ENCODE assay signal across 15 cellular contexts in the genomic region with DNA sequence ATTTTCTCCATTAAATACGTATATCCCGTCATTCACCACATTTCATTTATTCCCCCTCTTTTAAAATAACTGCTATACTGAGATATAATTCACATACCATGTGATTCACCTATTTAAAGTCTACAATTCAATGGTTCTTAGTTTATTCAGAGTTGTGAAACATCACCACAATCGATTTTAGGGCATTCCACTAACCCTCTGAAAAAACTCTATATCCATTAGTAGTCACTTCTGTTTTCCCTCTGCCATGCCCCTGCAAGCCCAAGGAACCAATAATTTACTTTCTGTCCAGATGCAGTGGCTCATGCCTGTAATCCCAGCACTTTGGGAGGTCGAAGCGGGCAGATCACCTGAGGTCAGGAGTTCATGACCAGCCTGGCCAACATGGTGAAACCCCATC.
DNase-seq lines count a peak whose midpoint lies in the region; ATAC-seq and TF ChIP-seq lines count a peak whose summit lies in the region.
"Had no signal": no experiment of that assay in that cellular context is flagged by ENCODE, and none has a peak within 500 bp of the region (broad histone marks: within the 10 kb centered on the region; RNA-seq: fewer than 3 reads in every experiment).

No MANE protein-coding gene starts in this region.

- peak; percentile 30 for DNase-seq in Calu3
- peak; percentile 67 for DNase-seq in MV-4-11 (lab: John Stamatoyannopoulos, UW)
- no peak for DNase-seq in T-helper 17 cell
- DNase-seq in erythroblast (lab: John Stamatoyannopoulos, UW): no peak
- DNase-seq in right atrium auricular region (ENCODE audit: low spot score): no peak
- DNase-seq in left lung: no peak
- DNase-seq: CD8-positive, alpha-beta T cell; DMS153; DMS79; GDM1; HCEC 1CT had no signal

- no peaks in the 10 kb centered on the region for H3K9me3 Mint-ChIP-seq in Calu3 (ENCODE audit: low read depth, unreplicated experiment)
- H3K9me3 Mint-ChIP-seq: CD8-positive, alpha-beta T cell; GM23338 had no signal

- no peak for TF ChIP-seq POLR2A in erythroblast (IDR thresholded peaks at IDR 0.05; ENCODE audit: low read length)

- BruUV-seq in Calu3 (replicated peaks; lab: Mats Ljungman, UMichigan): no TSS peak

- no peak overlapping the region for H3K9ac ChIP-seq in liver (ENCODE audit: low read depth in 1 of 2, low read length in 2 of 2)
- H3K9ac ChIP-seq: BLaER1 treated with 17β-estradiol and CSF1 and Interleukin-3, amounts not matched to agents 10 nM and 100 nM had no signal

- peaks cover 38% of the 10 kb centered on the region for H3K4me1 Mint-ChIP-seq in Calu3 (ENCODE audit: low read depth, unreplicated experiment)
- peaks cover 3% of the 10 kb centered on the region for H3K4me1 Mint-ChIP-seq in T-helper 17 cell
- H3K4me1 Mint-ChIP-seq: B cell had no signal

- H3K27me3 ChIP-seq in liver (ENCODE audit: control insufficient read depth in 4 of 4, insufficient read depth in 4 of 4, low read length in 3 of 4) (no peaks in the 10 kb centered on the region), right atrium auricular region (no peaks in the 10 kb centered on the region), left lung (no peaks in the 10 kb centered on the region)
- H3K27me3 ChIP-seq: BLaER1 treated with 17β-estradiol and CSF1 and Interleukin-3, amounts not matched to agents 10 nM and 100 nM had no signal

- no peak for TF ChIP-seq CTCF in Calu3 (IDR thresholded peaks at IDR 0.05; ENCODE audit: unreplicated experiment)
- no peak for TF ChIP-seq CTCF in liver (IDR thresholded peaks at IDR 0.05; ENCODE audit: low read depth, low read length, missing input control)
- no peak for TF ChIP-seq CTCF in right atrium auricular region (IDR thresholded peaks at IDR 0.05)
- no peak for TF ChIP-seq CTCF in left lung (IDR thresholded peaks at IDR 0.05)

- H3K27ac Mint-ChIP-seq in Calu3 (ENCODE audit: unreplicated experiment) (peak overlapping the region; percentile 91), T-helper 17 cell (peak overlapping the region; percentile 19)
- H3K27ac Mint-ChIP-seq: B cell; CD8-positive, alpha-beta T cell; GM23338 had no signal

- no peak overlapping the region for H3K4me3 ChIP-seq in liver (ENCODE audit: low read depth in 1 of 3, low read length in 3 of 3)
- no peak overlapping the region for H3K4me3 ChIP-seq in right atrium auricular region
- no peak overlapping the region for H3K4me3 ChIP-seq in left lung
- H3K4me3 ChIP-seq: BLaER1 treated with 17β-estradiol and CSF1 and Interleukin-3, amounts not matched to agents 10 nM and 100 nM; GM23338 had no signal

- CTCF ChIA-PET in Calu3 (lab: Charles Lee): no interaction called here

- H3K36me3 ChIP-seq in liver (ENCODE audit: control insufficient read depth in 4 of 4, insufficient read depth in 3 of 4, low read depth in 1 of 4, low read length in 3 of 4) (no peaks in the 10 kb centered on the region), right atrium auricular region (no peaks in the 10 kb centered on the region), left lung (no peaks in the 10 kb centered on the region)

- WGBS in liver: 59% methylated on average over 5 of the region's 5 CpGs

- peak; percentile 29 to 36 for TF ChIP-seq RAD21 in liver (IDR thresholded peaks at IDR 0.05)

- H3K4me1 ChIP-seq in liver (ENCODE audit: control insufficient read depth in 4 of 4, insufficient read depth in 4 of 4, low read length in 3 of 4) (peaks cover 10 to 21% (median 13%) of the 10 kb centered on the region in 4 donors), right atrium auricular region (peaks cover 0 to 9% of the 10 kb centered on the region in 2 donors), left lung (peaks cover 7 to 14% of the 10 kb centered on the region in 2 donors)

- no peak overlapping the region for H3K27ac ChIP-seq in liver (ENCODE audit: low read depth in 1 of 2, low read length in 2 of 2)
- no peak overlapping the region for H3K27ac ChIP-seq in right atrium auricular region
- H3K27ac ChIP-seq in left lung: no peak overlapping the region
- H3K27ac ChIP-seq: BLaER1 treated with 17β-estradiol and CSF1 and Interleukin-3, amounts not matched to agents 10 nM and 100 nM had no signal

- H3K4me3 Mint-ChIP-seq in Calu3 (ENCODE audit: low read depth, unreplicated experiment) (peak overlapping the region; percentile 44), T-helper 17 cell (no peak overlapping the region)
- H3K4me3 Mint-ChIP-seq: B cell; CD8-positive, alpha-beta T cell; GM23338 had no signal

- H3K27me3 Mint-ChIP-seq in Calu3 (ENCODE audit: unreplicated experiment) (no peaks in the 10 kb centered on the region), T-helper 17 cell (no peaks in the 10 kb centered on the region)
- H3K27me3 Mint-ChIP-seq: B cell had no signal

- ATAC-seq in T-helper 17 cell (no peak), left lung (no peak)
- ATAC-seq: CD8-positive, alpha-beta T cell; GM23338 had no signal

- intact Hi-C loops in Calu3 (cut with micrococcal nuclease; ENCODE audit: unreplicated experiment) (loop anchor here (2.0 to 5.0 kb wide), 2 partner anchors 16 to 98 kb away; a partner anchor contains a TSS), left lung (cut with DNase I) (no loop called here)

- no peaks in the 10 kb centered on the region for H3K9me3 ChIP-seq in T-helper 17 cell (ENCODE audit: control insufficient read depth, low read length, poor library complexity, severe bottlenecking)
- H3K9me3 ChIP-seq in liver (ENCODE audit: control insufficient read depth in 4 of 4, low read length in 3 of 4): no peaks in the 10 kb centered on the region
- no peaks in the 10 kb centered on the region for H3K9me3 ChIP-seq in right atrium auricular region
- no peaks in the 10 kb centered on the region for H3K9me3 ChIP-seq in left lung
- H3K9me3 ChIP-seq: BLaER1 treated with 17β-estradiol and CSF1 and Interleukin-3, amounts not matched to agents 10 nM and 100 nM had no signal

- H3K36me3 Mint-ChIP-seq in Calu3 (ENCODE audit: insufficient read depth, unreplicated experiment): peaks cover 13% of the 10 kb centered on the region
- no peaks in the 10 kb centered on the region for H3K36me3 Mint-ChIP-seq in T-helper 17 cell (ENCODE audit: low read depth)

TF ChIP-seq in liver, 16 proteins besides CTCF, POLR2A, EP300 and RAD21 (continues in another document):
- TF ChIP-seq TAF1 (conservative IDR thresholded peaks at IDR 0.05) (no peak), EGR1 (IDR thresholded peaks at IDR 0.05; ENCODE audit: low read depth in 2 of 2) (peak in 1 of 2 donors; percentile 22), RXRA (IDR thresholded peaks at IDR 0.05) (peak; percentile 68), JUND (IDR thresholded peaks at IDR 0.05) (peak in 1 of 2 donors; percentile 54), HNF4A (conservative IDR thresholded peaks at IDR 0.05) (peak in 1 of 2 donors; percentile 55), FOXA1 (IDR thresholded peaks at IDR 0.05) (peak; percentile 19), GABPA (IDR thresholded peaks at IDR 0.05 in 1 of 2, conservative IDR thresholded peaks at IDR 0.05 in 1 of 2) (no peak), YY1 (IDR thresholded peaks at IDR 0.05) (peak; percentile 60), HNF4G (IDR thresholded peaks at IDR 0.05) (no peak), NR2F2 (IDR thresholded peaks at IDR 0.05) (no peak), FOXA2 (IDR thresholded peaks at IDR 0.05) (peak; percentile 22), SP1 (IDR thresholded peaks at IDR 0.05) (peak; percentile 8)
- TF ChIP-seq, protein P1, sequence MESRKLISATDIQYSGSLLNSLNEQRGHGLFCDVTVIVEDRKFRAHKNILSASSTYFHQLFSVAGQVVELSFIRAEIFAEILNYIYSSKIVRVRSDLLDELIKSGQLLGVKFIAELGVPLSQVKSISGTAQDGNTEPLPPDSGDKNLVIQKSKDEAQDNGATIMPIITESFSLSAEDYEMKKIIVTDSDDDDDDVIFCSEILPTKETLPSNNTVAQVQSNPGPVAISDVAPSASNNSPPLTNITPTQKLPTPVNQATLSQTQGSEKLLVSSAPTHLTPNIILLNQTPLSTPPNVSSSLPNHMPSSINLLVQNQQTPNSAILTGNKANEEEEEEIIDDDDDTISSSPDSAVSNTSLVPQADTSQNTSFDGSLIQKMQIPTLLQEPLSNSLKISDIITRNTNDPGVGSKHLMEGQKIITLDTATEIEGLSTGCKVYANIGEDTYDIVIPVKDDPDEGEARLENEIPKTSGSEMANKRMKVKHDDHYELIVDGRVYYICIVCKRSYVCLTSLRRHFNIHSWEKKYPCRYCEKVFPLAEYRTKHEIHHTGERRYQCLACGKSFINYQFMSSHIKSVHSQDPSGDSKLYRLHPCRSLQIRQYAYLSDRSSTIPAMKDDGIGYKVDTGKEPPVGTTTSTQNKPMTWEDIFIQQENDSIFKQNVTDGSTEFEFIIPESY (IDR thresholded peaks at IDR 0.05): peak; percentile 48
- TF ChIP-seq, protein P2, sequence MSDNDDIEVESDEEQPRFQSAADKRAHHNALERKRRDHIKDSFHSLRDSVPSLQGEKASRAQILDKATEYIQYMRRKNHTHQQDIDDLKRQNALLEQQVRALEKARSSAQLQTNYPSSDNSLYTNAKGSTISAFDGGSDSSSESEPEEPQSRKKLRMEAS (IDR thresholded peaks at IDR 0.05): no peak
- TF ChIP-seq, protein P3, sequence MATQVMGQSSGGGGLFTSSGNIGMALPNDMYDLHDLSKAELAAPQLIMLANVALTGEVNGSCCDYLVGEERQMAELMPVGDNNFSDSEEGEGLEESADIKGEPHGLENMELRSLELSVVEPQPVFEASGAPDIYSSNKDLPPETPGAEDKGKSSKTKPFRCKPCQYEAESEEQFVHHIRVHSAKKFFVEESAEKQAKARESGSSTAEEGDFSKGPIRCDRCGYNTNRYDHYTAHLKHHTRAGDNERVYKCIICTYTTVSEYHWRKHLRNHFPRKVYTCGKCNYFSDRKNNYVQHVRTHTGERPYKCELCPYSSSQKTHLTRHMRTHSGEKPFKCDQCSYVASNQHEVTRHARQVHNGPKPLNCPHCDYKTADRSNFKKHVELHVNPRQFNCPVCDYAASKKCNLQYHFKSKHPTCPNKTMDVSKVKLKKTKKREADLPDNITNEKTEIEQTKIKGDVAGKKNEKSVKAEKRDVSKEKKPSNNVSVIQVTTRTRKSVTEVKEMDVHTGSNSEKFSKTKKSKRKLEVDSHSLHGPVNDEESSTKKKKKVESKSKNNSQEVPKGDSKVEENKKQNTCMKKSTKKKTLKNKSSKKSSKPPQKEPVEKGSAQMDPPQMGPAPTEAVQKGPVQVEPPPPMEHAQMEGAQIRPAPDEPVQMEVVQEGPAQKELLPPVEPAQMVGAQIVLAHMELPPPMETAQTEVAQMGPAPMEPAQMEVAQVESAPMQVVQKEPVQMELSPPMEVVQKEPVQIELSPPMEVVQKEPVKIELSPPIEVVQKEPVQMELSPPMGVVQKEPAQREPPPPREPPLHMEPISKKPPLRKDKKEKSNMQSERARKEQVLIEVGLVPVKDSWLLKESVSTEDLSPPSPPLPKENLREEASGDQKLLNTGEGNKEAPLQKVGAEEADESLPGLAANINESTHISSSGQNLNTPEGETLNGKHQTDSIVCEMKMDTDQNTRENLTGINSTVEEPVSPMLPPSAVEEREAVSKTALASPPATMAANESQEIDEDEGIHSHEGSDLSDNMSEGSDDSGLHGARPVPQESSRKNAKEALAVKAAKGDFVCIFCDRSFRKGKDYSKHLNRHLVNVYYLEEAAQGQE (IDR thresholded peaks at IDR 0.05): no peak

Comparison
In these comparisons a context has a peak if more than half of its experiments do, and no peak if none do; other contexts are left out.
1. DNase-seq: peak in Calu3 (single experiment) and MV-4-11 (single experiment); none in T-helper 17 cell (0 of 3), erythroblast (0 of 2), right atrium auricular region (single experiment) and left lung (0 of 2).